In genomic region chr4:102552781-102553180, GRCh38 we compare ENCODE assay signal across 11 cellular contexts. TPM values are rescaled to one million over a fixed set of nuclear protein-coding genes. Genes with fewer than 3 reads are reported as not detected.
DNase-seq lines count a peak whose midpoint lies in the region; ATAC-seq and TF ChIP-seq lines count a peak whose summit lies in the region.
"Had no signal": no experiment of that assay in that cellular context is flagged by ENCODE, and none has a peak within 500 bp of the region (broad histone marks: within the 10 kb centered on the region; RNA-seq: fewer than 3 reads in every experiment).

No MANE protein-coding gene starts in this region.

- peak; percentile 78 for ATAC-seq in stimulated activated effector memory CD8-positive, alpha-beta T cell treated with anti-CD3 and anti-CD28 coated beads, Interleukin-12 subunit alpha, Interleukin-12 subunit beta, amount 100 ng/mL, for 72 hours
- ATAC-seq: upper lobe of right lung had no signal

- DNase-seq in activated CD4-positive, alpha-beta memory T cell treated with anti-CD3 and anti-CD28 coated beads for 36 hours: no peak
- no peak for DNase-seq in activated CD4-positive, alpha-beta memory T cell treated with anti-CD3 and anti-CD28 coated beads, Interleukin-2, amount 10 ng/mL, durations not matched to agents 7 days and 5 days
- DNase-seq in SJCRH30: peak in 1 of 2 experiments; percentile 36
- peak; percentile 70 for DNase-seq in choroid plexus epithelial cell (ENCODE audit: low read depth)
- no peak for DNase-seq in stimulated activated effector memory CD8-positive, alpha-beta T cell treated with anti-CD3 and anti-CD28 coated beads, Interleukin-12 subunit alpha, Interleukin-12 subunit beta, amount 100 ng/mL, for 72 hours (ENCODE audit: low spot score in 2 of 2)
- no peak for DNase-seq in glomerular visceral epithelial cell (ENCODE audit: extremely low spot score)
- DNase-seq in SIG-M5 (lab: John Stamatoyannopoulos, UW): no peak
- no peak for DNase-seq in epidermal melanocyte (ENCODE audit: insufficient read length, low spot score)
- DNase-seq: amygdala; effector CD4-positive, alpha-beta T cell; upper lobe of right lung had no signal

- H3K9me3 ChIP-seq in SJCRH30 (replicated peaks): no peaks in the 10 kb centered on the region
- H3K9me3 ChIP-seq: upper lobe of right lung had no signal

- CTCF ChIA-PET in activated CD4-positive, alpha-beta memory T cell treated with anti-CD3 and anti-CD28 coated beads for 36 hours (lab: Charles Lee): no interaction called here
- CTCF ChIA-PET in activated CD4-positive, alpha-beta memory T cell treated with anti-CD3 and anti-CD28 coated beads, Interleukin-2, amount 10 ng/mL, durations not matched to agents 7 days and 5 days (lab: Charles Lee): no interaction called here

- intact Hi-C loops in activated CD4-positive, alpha-beta memory T cell treated with anti-CD3 and anti-CD28 coated beads for 36 hours (cut with micrococcal nuclease): loop anchor here (1.0 to 5.0 kb wide), 3 partner anchors 8 to 52 kb away; partner anchors contain the start of gene NFKB1

- H3K4me1 ChIP-seq in SJCRH30: peaks cover 41% of the 10 kb centered on the region

- H3K27ac ChIP-seq in SJCRH30: peak overlapping the region; percentile 76
- H3K27ac ChIP-seq: upper lobe of right lung had no signal

- peaks cover 52% of the 10 kb centered on the region for H3K4me1 Mint-ChIP-seq in activated CD4-positive, alpha-beta memory T cell treated with anti-CD3 and anti-CD28 coated beads for 36 hours (ENCODE audit: low read depth)
- peaks cover 23% of the 10 kb centered on the region for H3K4me1 Mint-ChIP-seq in activated CD4-positive, alpha-beta memory T cell treated with anti-CD3 and anti-CD28 coated beads, Interleukin-2, amount 10 ng/mL, durations not matched to agents 7 days and 5 days
- peaks cover 46% of the 10 kb centered on the region for H3K4me1 Mint-ChIP-seq in stimulated activated effector memory CD8-positive, alpha-beta T cell treated with anti-CD3 and anti-CD28 coated beads, Interleukin-12 subunit alpha, Interleukin-12 subunit beta, amount 100 ng/mL, for 72 hours

- no peaks in the 10 kb centered on the region for H3K27me3 ChIP-seq in SJCRH30
- H3K27me3 ChIP-seq: upper lobe of right lung had no signal

- H3K9me3 Mint-ChIP-seq in activated CD4-positive, alpha-beta memory T cell treated with anti-CD3 and anti-CD28 coated beads for 36 hours: no peaks in the 10 kb centered on the region
- no peaks in the 10 kb centered on the region for H3K9me3 Mint-ChIP-seq in activated CD4-positive, alpha-beta memory T cell treated with anti-CD3 and anti-CD28 coated beads, Interleukin-2, amount 10 ng/mL, durations not matched to agents 7 days and 5 days
- H3K9me3 Mint-ChIP-seq in stimulated activated effector memory CD8-positive, alpha-beta T cell treated with anti-CD3 and anti-CD28 coated beads, Interleukin-12 subunit alpha, Interleukin-12 subunit beta, amount 100 ng/mL, for 72 hours: no peaks in the 10 kb centered on the region

- no peaks in the 10 kb centered on the region for H3K27me3 Mint-ChIP-seq in activated CD4-positive, alpha-beta memory T cell treated with anti-CD3 and anti-CD28 coated beads for 36 hours
- no peaks in the 10 kb centered on the region for H3K27me3 Mint-ChIP-seq in activated CD4-positive, alpha-beta memory T cell treated with anti-CD3 and anti-CD28 coated beads, Interleukin-2, amount 10 ng/mL, durations not matched to agents 7 days and 5 days

- TF ChIP-seq CTCF in choroid plexus epithelial cell (conservative IDR thresholded peaks at IDR 0.05; ENCODE audit: low read depth, low read length): no peak

- no peak overlapping the region for H3K4me3 Mint-ChIP-seq in activated CD4-positive, alpha-beta memory T cell treated with anti-CD3 and anti-CD28 coated beads for 36 hours
- H3K4me3 Mint-ChIP-seq in activated CD4-positive, alpha-beta memory T cell treated with anti-CD3 and anti-CD28 coated beads, Interleukin-2, amount 10 ng/mL, durations not matched to agents 7 days and 5 days: no peak overlapping the region
- no peak overlapping the region for H3K4me3 Mint-ChIP-seq in stimulated activated effector memory CD8-positive, alpha-beta T cell treated with anti-CD3 and anti-CD28 coated beads, Interleukin-12 subunit alpha, Interleukin-12 subunit beta, amount 100 ng/mL, for 72 hours

- no peak overlapping the region for H3K4me3 ChIP-seq in SJCRH30
- H3K4me3 ChIP-seq in choroid plexus epithelial cell (ENCODE audit: low read depth, low read length): no peak overlapping the region
- H3K4me3 ChIP-seq: upper lobe of right lung had no signal

- peak overlapping the region; percentile 64 for H3K27ac Mint-ChIP-seq in activated CD4-positive, alpha-beta memory T cell treated with anti-CD3 and anti-CD28 coated beads for 36 hours
- H3K27ac Mint-ChIP-seq in activated CD4-positive, alpha-beta memory T cell treated with anti-CD3 and anti-CD28 coated beads, Interleukin-2, amount 10 ng/mL, durations not matched to agents 7 days and 5 days: no peak overlapping the region
- no peak overlapping the region for H3K27ac Mint-ChIP-seq in stimulated activated effector memory CD8-positive, alpha-beta T cell treated with anti-CD3 and anti-CD28 coated beads, Interleukin-12 subunit alpha, Interleukin-12 subunit beta, amount 100 ng/mL, for 72 hours

- POLR2A ChIA-PET in activated CD4-positive, alpha-beta memory T cell treated with anti-CD3 and anti-CD28 coated beads for 36 hours (lab: Charles Lee): no interaction called here
- POLR2A ChIA-PET in activated CD4-positive, alpha-beta memory T cell treated with anti-CD3 and anti-CD28 coated beads, Interleukin-2, amount 10 ng/mL, durations not matched to agents 7 days and 5 days (lab: Charles Lee): interaction anchor here (1.0 kb wide), 1 partner anchor 12 kb away, joined by 3 read pairs; no protein-coding TSS in a partner anchor

- no peaks in the 10 kb centered on the region for H3K36me3 ChIP-seq in SJCRH30

- H3K36me3 Mint-ChIP-seq in activated CD4-positive, alpha-beta memory T cell treated with anti-CD3 and anti-CD28 coated beads for 36 hours: peaks cover 19% of the 10 kb centered on the region
- peaks cover 40% of the 10 kb centered on the region for H3K36me3 Mint-ChIP-seq in activated CD4-positive, alpha-beta memory T cell treated with anti-CD3 and anti-CD28 coated beads, Interleukin-2, amount 10 ng/mL, durations not matched to agents 7 days and 5 days (ENCODE audit: low read depth)
- peaks cover 59% of the 10 kb centered on the region for H3K36me3 Mint-ChIP-seq in stimulated activated effector memory CD8-positive, alpha-beta T cell treated with anti-CD3 and anti-CD28 coated beads, Interleukin-12 subunit alpha, Interleukin-12 subunit beta, amount 100 ng/mL, for 72 hours

RNA-seq across cellular contexts. Expression of gene NFKB1, which starts 51.6 kb away (rescaled TPM):
- 100 to 1,000 TPM; 122 to 133 TPM for total RNA-seq in activated CD4-positive, alpha-beta memory T cell treated with anti-CD3 and anti-CD28 coated beads for 36 hours
- 10 to 100 TPM; 84.7 to 88.1 TPM for total RNA-seq in activated CD4-positive, alpha-beta memory T cell treated with anti-CD3 and anti-CD28 coated beads, Interleukin-2, amount 10 ng/mL, durations not matched to agents 7 days and 5 days
- 33.6 and 34.2 TPM in 2 replicates for total RNA-seq in SJCRH30 (2014; rRNA removed; shearing (Covaris generic))
